In the genomic region with DNA sequence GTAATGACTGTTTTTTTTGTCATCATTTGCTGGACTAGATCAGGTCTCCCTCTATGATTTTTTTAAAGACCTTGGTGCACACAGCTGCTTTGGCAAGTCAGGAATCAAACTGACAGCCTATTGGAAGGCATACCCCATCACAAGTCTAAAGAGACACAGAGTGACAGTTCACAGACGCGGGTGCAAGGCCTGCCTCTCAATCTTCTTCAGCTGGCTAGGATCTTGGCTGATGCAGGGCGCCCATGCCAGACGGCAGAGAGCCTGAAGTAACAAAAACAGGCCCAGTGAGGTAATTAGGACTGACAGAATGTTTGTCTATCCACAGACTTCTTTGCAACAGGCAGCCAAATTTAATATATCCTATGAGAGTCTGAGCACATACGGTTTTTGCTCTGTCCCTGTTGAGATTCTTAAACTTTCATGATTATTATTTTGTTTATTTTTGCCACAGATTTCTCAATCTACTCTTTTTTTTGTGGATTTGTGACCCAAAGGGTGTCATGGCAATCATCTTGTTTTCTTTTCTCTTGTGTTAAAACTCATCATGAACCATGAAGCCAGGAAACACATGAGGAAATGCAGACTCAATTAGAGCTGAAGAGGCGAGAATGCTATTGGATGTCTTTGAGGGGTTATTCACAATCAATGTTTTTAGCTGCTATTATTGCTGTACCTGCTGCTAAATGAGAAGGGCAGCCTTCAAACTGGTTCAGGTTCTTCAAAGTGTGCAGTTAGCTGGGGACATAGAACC, we compare ENCODE assay signal across 28 cellular contexts.
DNase-seq lines count a peak whose midpoint lies in the region; ATAC-seq and TF ChIP-seq lines count a peak whose summit lies in the region.
"Had no signal": no experiment of that assay in that cellular context is flagged by ENCODE, and none has a peak within 500 bp of the region (broad histone marks: within the 10 kb centered on the region; RNA-seq: fewer than 3 reads in every experiment).

No MANE protein-coding gene starts in this region.

- H3K4me1 ChIP-seq in gastrocnemius medialis = peaks cover 0 to 10% of the 10 kb centered on the region in 2 donors
- H3K4me1 ChIP-seq: body of pancreas, spleen had no signal

- peak overlapping the region; percentile 4 to 62 (median 44) for H3K27ac ChIP-seq in gastrocnemius medialis
- H3K27ac ChIP-seq: body of pancreas, spleen, thoracic aorta had no signal

- H3K27me3 Mint-ChIP-seq in mesothelial cell of epicardium (ENCODE audit: low read depth) = no peaks in the 10 kb centered on the region
- H3K27me3 Mint-ChIP-seq: activated B cell treated with CpG ODN at 0.5 μM for 24 hours; activated naive CD8-positive, alpha-beta T cell treated with anti-CD3 and anti-CD28 coated beads, Interleukin-2, amount 50 U/mL, for 24 hours had no signal

- H3K27ac Mint-ChIP-seq in mesothelial cell of epicardium = peak overlapping the region; percentile 26
- H3K27ac Mint-ChIP-seq: activated B cell treated with CpG ODN at 0.5 μM for 24 hours; activated CD4-positive, alpha-beta memory T cell treated with anti-CD3 and anti-CD28 coated beads for 36 hours; activated naive CD8-positive, alpha-beta T cell treated with anti-CD3 and anti-CD28 coated beads, Interleukin-2, amount 50 U/mL, for 24 hours; CD8-positive, alpha-beta T cell; natural killer cell had no signal

- H3K36me3 ChIP-seq in gastrocnemius medialis = no peaks in the 10 kb centered on the region
- H3K36me3 ChIP-seq: spleen, thoracic aorta had no signal

- no peaks in the 10 kb centered on the region for H3K9me3 ChIP-seq in gastrocnemius medialis
- H3K9me3 ChIP-seq: body of pancreas, thoracic aorta had no signal

- intact Hi-C loops in gastrocnemius medialis (cut with DNase I; ENCODE audit: low total_unique reads) = no loop called here

- DNase-seq in LHCN-M2 (ENCODE audit: low read depth) = peak; percentile 64
- DNase-seq in SK-N-DZ (ENCODE audit: low spot score) = peak; percentile 94
- no peak for DNase-seq in mesothelial cell of epicardium (ENCODE audit: low spot score in 2 of 2, unreplicated experiment in 2 of 2)
- peak; percentile 32 to 64 for DNase-seq in gastrocnemius medialis
- DNase-seq in NCI-H524 (lab: John Stamatoyannopoulos, UW) = no peak
- no peak for DNase-seq in dermis blood vessel endothelial cell
- DNase-seq: activated B cell treated with CpG ODN at 0.5 μM for 24 hours; activated CD4-positive, alpha-beta memory T cell treated with anti-CD3 and anti-CD28 coated beads for 36 hours; activated gamma-delta T cell; activated naive CD8-positive, alpha-beta T cell treated with anti-CD3 and anti-CD28 coated beads, Interleukin-2, amount 50 U/mL, for 24 hours; body of pancreas; CD8-positive, alpha-beta T cell; DMS79 treated with DMSO at 0.1 percent for 48 hours; effector memory CD4-positive, alpha-beta T cell; GOT3; natural killer cell; NCI-H1048; NCI-H2081 treated with DMSO at 0.1 percent for 48 hours; NCI-H510A treated with DMSO at 0.1 percent for 48 hours; posterior cingulate gyrus; spleen; stimulated activated CD4-positive, alpha-beta T cell treated with anti-CD3 and anti-CD28 coated beads, Interleukin-4, amount 100 ng/mL, for 24 hours; stimulated activated naive CD4-positive, alpha-beta T cell treated with Interleukin-2 at 50 U/mL for 16 hours; T1000 had no signal

- H3K4me1 Mint-ChIP-seq in mesothelial cell of epicardium = peaks cover 26% of the 10 kb centered on the region
- H3K4me1 Mint-ChIP-seq: activated B cell treated with CpG ODN at 0.5 μM for 24 hours; activated naive CD8-positive, alpha-beta T cell treated with anti-CD3 and anti-CD28 coated beads, Interleukin-2, amount 50 U/mL, for 24 hours; natural killer cell had no signal

- no peak for TF ChIP-seq CTCF in mesothelial cell of epicardium (IDR thresholded peaks at IDR 0.05; ENCODE audit: unreplicated experiment)
- no peak for TF ChIP-seq CTCF in gastrocnemius medialis (IDR thresholded peaks at IDR 0.05 in 4 of 5, conservative IDR thresholded peaks at IDR 0.05 in 1 of 5)

- in situ Hi-C loops in gastrocnemius medialis (cut with MboI; ENCODE audit: low sequenced_read_pairs in 4 of 4) = no loop called here

- H3K27me3 ChIP-seq in gastrocnemius medialis = no peaks in the 10 kb centered on the region
- H3K27me3 ChIP-seq: body of pancreas, spleen had no signal

- H3K9me3 Mint-ChIP-seq in mesothelial cell of epicardium = peaks cover 11% of the 10 kb centered on the region

- peaks cover 2% of the 10 kb centered on the region for H3K36me3 Mint-ChIP-seq in mesothelial cell of epicardium
- H3K36me3 Mint-ChIP-seq: activated CD4-positive, alpha-beta memory T cell treated with anti-CD3 and anti-CD28 coated beads for 36 hours; CD8-positive, alpha-beta T cell; natural killer cell had no signal

- H3K4me3 Mint-ChIP-seq in mesothelial cell of epicardium = no peak overlapping the region
- H3K4me3 Mint-ChIP-seq: activated B cell treated with CpG ODN at 0.5 μM for 24 hours; activated CD4-positive, alpha-beta memory T cell treated with anti-CD3 and anti-CD28 coated beads for 36 hours; activated naive CD8-positive, alpha-beta T cell treated with anti-CD3 and anti-CD28 coated beads, Interleukin-2, amount 50 U/mL, for 24 hours; CD8-positive, alpha-beta T cell; natural killer cell had no signal

- no peak for TF ChIP-seq POLR2A in gastrocnemius medialis (IDR thresholded peaks at IDR 0.05)

- ATAC-seq in gastrocnemius medialis (peak; percentile 93 to 95), HG02798 (IDR thresholded peaks at IDR 0.05; ENCODE audit: poor library complexity, unreplicated experiment) (no peak)
- ATAC-seq: activated naive CD8-positive, alpha-beta T cell treated with anti-CD3 and anti-CD28 coated beads, Interleukin-2, amount 50 U/mL, for 24 hours; body of pancreas; CD8-positive, alpha-beta T cell; esophagus mucosa; GM12878; natural killer cell had no signal

- H3K4me3 ChIP-seq in gastrocnemius medialis = no peak overlapping the region
- H3K4me3 ChIP-seq: body of pancreas, GM12878, spleen, thoracic aorta had no signal

Comparison
In these comparisons a context has a peak if more than half of its experiments do, and no peak if none do; other contexts are left out.
1. DNase-seq: peak in LHCN-M2 (single experiment), SK-N-DZ (single experiment) and gastrocnemius medialis (2 of 2); none in mesothelial cell of epicardium (0 of 2), NCI-H524 (0 of 2) and dermis blood vessel endothelial cell (single experiment).